In genomic region chr5:157267766-157268480, GRCh38 we compare ENCODE assay signal across 10 cellular contexts. TPM values are rescaled to one million over a fixed set of nuclear protein-coding genes. Genes with fewer than 3 reads are reported as not detected.
A peak's percentile ranks its signal among the peaks of the same experiment; 100 is the strongest.
DNase-seq lines count a peak whose midpoint lies in the region; ATAC-seq and FAIRE-seq lines count a peak whose summit lies in the region.
"Had no signal": no experiment of that assay in that cellular context is flagged by ENCODE, and none has a peak within 500 bp of the region (broad histone marks: within the 10 kb centered on the region; RNA-seq: fewer than 3 reads in every experiment).

No MANE protein-coding gene starts in this region.

- no peaks in the 10 kb centered on the region for H3K27me3 Mint-ChIP-seq in activated CD4-positive, alpha-beta T cell treated with anti-CD3 and anti-CD28 coated beads, Interleukin-2, amount 10 ng/mL, durations not matched to agents 24 days and 14 days
- H3K27me3 Mint-ChIP-seq in activated T-helper 1 cell treated with anti-CD3 and anti-CD28 coated beads, Interleukin-12 subunit alpha, Interleukin-12 subunit beta, Interleukin-2, Interleukin-4 antibody, amounts not matched to agents 30 ng/mL and 10 ng/mL and 1 ng/mL, durations not matched to agents 14 hours and 24 hours and 36 hours (ENCODE audit: insufficient read depth) = no peaks in the 10 kb centered on the region

- no peaks in the 10 kb centered on the region for H3K9me3 ChIP-seq in iPS-18a (ENCODE audit: control insufficient read depth, low read depth, low read length)
- H3K9me3 ChIP-seq: adrenal gland had no signal

- no peak overlapping the region for H3K9ac ChIP-seq in iPS-18a (ENCODE audit: low read length)

- H3K4me3 Mint-ChIP-seq in activated CD4-positive, alpha-beta T cell treated with anti-CD3 and anti-CD28 coated beads, Interleukin-2, amount 10 ng/mL, durations not matched to agents 24 days and 14 days = peak overlapping the region; percentile 96
- peak overlapping the region; percentile 92 for H3K4me3 Mint-ChIP-seq in activated T-helper 1 cell treated with anti-CD3 and anti-CD28 coated beads, Interleukin-12 subunit alpha, Interleukin-12 subunit beta, Interleukin-2, Interleukin-4 antibody, amounts not matched to agents 30 ng/mL and 10 ng/mL and 1 ng/mL, durations not matched to agents 14 hours and 24 hours and 36 hours

- intact Hi-C loops in activated CD4-positive, alpha-beta T cell treated with anti-CD3 and anti-CD28 coated beads, Interleukin-2, amount 10 ng/mL, durations not matched to agents 24 days and 14 days (cut with micrococcal nuclease) = loop anchor here (2.0 to 5.0 kb wide), 3 partner anchors 15 to 346 kb away; no protein-coding TSS in a partner anchor
- intact Hi-C loops in activated T-helper 1 cell treated with anti-CD3 and anti-CD28 coated beads, Interleukin-12 subunit alpha, Interleukin-12 subunit beta, Interleukin-2, Interleukin-4 antibody, amounts not matched to agents 30 ng/mL and 10 ng/mL and 1 ng/mL, durations not matched to agents 14 hours and 24 hours and 36 hours (cut with micrococcal nuclease) = loop anchor here (2.0 to 5.0 kb wide), 2 partner anchors 45 to 464 kb away; partner anchors contain the start of gene THG1L

- H3K27ac ChIP-seq in iPS-18a (ENCODE audit: low read length) (no peak overlapping the region), substantia nigra (ENCODE audit: low read depth, low read length, poor library complexity, severe bottlenecking) (peak overlapping the region; percentile 14)

- H3K4me1 Mint-ChIP-seq in activated CD4-positive, alpha-beta T cell treated with anti-CD3 and anti-CD28 coated beads, Interleukin-2, amount 10 ng/mL, durations not matched to agents 24 days and 14 days = peaks cover 82% of the 10 kb centered on the region
- H3K4me1 Mint-ChIP-seq in activated T-helper 1 cell treated with anti-CD3 and anti-CD28 coated beads, Interleukin-12 subunit alpha, Interleukin-12 subunit beta, Interleukin-2, Interleukin-4 antibody, amounts not matched to agents 30 ng/mL and 10 ng/mL and 1 ng/mL, durations not matched to agents 14 hours and 24 hours and 36 hours (ENCODE audit: low read depth) = peaks cover 92% of the 10 kb centered on the region

- H3K27me3 ChIP-seq in iPS-18a (ENCODE audit: control insufficient read depth, insufficient read depth, low read length) = no peaks in the 10 kb centered on the region
- H3K27me3 ChIP-seq: adrenal gland had no signal

- no peak for ATAC-seq in GM21515 (IDR thresholded peaks at IDR 0.05; ENCODE audit: unreplicated experiment)
- no peak for ATAC-seq in HG03460 (IDR thresholded peaks at IDR 0.05; ENCODE audit: unreplicated experiment)

- H3K4me3 ChIP-seq in iPS-18a (ENCODE audit: low read length) = peak overlapping the region; percentile 62

- peak overlapping the region; percentile 94 for H3K27ac Mint-ChIP-seq in activated CD4-positive, alpha-beta T cell treated with anti-CD3 and anti-CD28 coated beads, Interleukin-2, amount 10 ng/mL, durations not matched to agents 24 days and 14 days
- H3K27ac Mint-ChIP-seq in activated T-helper 1 cell treated with anti-CD3 and anti-CD28 coated beads, Interleukin-12 subunit alpha, Interleukin-12 subunit beta, Interleukin-2, Interleukin-4 antibody, amounts not matched to agents 30 ng/mL and 10 ng/mL and 1 ng/mL, durations not matched to agents 14 hours and 24 hours and 36 hours = peak overlapping the region; percentile 71

- no peak for FAIRE-seq in RCC 7860 (lab: Jason Lieb, UNC)

- no peaks in the 10 kb centered on the region for H3K9me3 Mint-ChIP-seq in activated CD4-positive, alpha-beta T cell treated with anti-CD3 and anti-CD28 coated beads, Interleukin-2, amount 10 ng/mL, durations not matched to agents 24 days and 14 days
- H3K9me3 Mint-ChIP-seq in activated T-helper 1 cell treated with anti-CD3 and anti-CD28 coated beads, Interleukin-12 subunit alpha, Interleukin-12 subunit beta, Interleukin-2, Interleukin-4 antibody, amounts not matched to agents 30 ng/mL and 10 ng/mL and 1 ng/mL, durations not matched to agents 14 hours and 24 hours and 36 hours = no peaks in the 10 kb centered on the region

- H3K36me3 ChIP-seq in iPS-18a (ENCODE audit: control insufficient read depth, low read depth, low read length) = no peaks in the 10 kb centered on the region
- H3K36me3 ChIP-seq: adrenal gland had no signal

- H3K4me1 ChIP-seq in iPS-18a (ENCODE audit: control insufficient read depth, low read depth, low read length) = peaks cover 23% of the 10 kb centered on the region

- peaks cover 38% of the 10 kb centered on the region for H3K36me3 Mint-ChIP-seq in activated CD4-positive, alpha-beta T cell treated with anti-CD3 and anti-CD28 coated beads, Interleukin-2, amount 10 ng/mL, durations not matched to agents 24 days and 14 days (ENCODE audit: low read depth)
- peaks cover 31% of the 10 kb centered on the region for H3K36me3 Mint-ChIP-seq in activated T-helper 1 cell treated with anti-CD3 and anti-CD28 coated beads, Interleukin-12 subunit alpha, Interleukin-12 subunit beta, Interleukin-2, Interleukin-4 antibody, amounts not matched to agents 30 ng/mL and 10 ng/mL and 1 ng/mL, durations not matched to agents 14 hours and 24 hours and 36 hours (ENCODE audit: low read depth)

- DNase-seq in activated CD4-positive, alpha-beta T cell treated with anti-CD3 and anti-CD28 coated beads, Interleukin-2, amount 10 ng/mL, durations not matched to agents 24 days and 14 days = peak; percentile 72
- DNase-seq in activated CD4-positive, alpha-beta T cell treated with anti-CD3 and anti-CD28 coated beads for 48 hours = no peak
- no peak for DNase-seq in activated T-helper 1 cell treated with anti-CD3 and anti-CD28 coated beads, Interleukin-12 subunit alpha, Interleukin-12 subunit beta, Interleukin-2, Interleukin-4 antibody, amounts not matched to agents 30 ng/mL and 10 ng/mL and 1 ng/mL, durations not matched to agents 14 hours and 24 hours and 36 hours (ENCODE audit: low spot score)
- DNase-seq in substantia nigra (lab: John Stamatoyannopoulos, UW) (peak in 6 of 49 donors; percentile 20 to 41 (median 38)), RCC 7860 (ENCODE audit: low spot score) (no peak)
- DNase-seq: AML-193 had no signal

RNA-seq across cellular contexts. Expression of gene CYFIP2, which starts 2.0 kb away (rescaled TPM):
- total RNA-seq in activated CD4-positive, alpha-beta T cell treated with anti-CD3 and anti-CD28 coated beads, Interleukin-2, amount 10 ng/mL, durations not matched to agents 24 days and 14 days = 180 and 193 TPM in 2 replicates
- 173 and 175 TPM in 2 replicates for total RNA-seq in activated T-helper 1 cell treated with anti-CD3 and anti-CD28 coated beads, Interleukin-12 subunit alpha, Interleukin-12 subunit beta, Interleukin-2, Interleukin-4 antibody, amounts not matched to agents 30 ng/mL and 10 ng/mL and 1 ng/mL, durations not matched to agents 14 hours and 24 hours and 36 hours
